Comparison of ENCODE assay signal across 15 cellular contexts in genomic region chr4:55157559-55158277, GRCh38. TPM values are rescaled to one million over a fixed set of nuclear protein-coding genes. Genes with fewer than 3 reads are reported as not detected.
A peak's percentile ranks its signal among the peaks of the same experiment; 100 is the strongest.
DNase-seq lines count a peak whose midpoint lies in the region; ATAC-seq and TF ChIP-seq lines count a peak whose summit lies in the region.
"Had no signal": no experiment of that assay in that cellular context is flagged by ENCODE, and none has a peak within 500 bp of the region (broad histone marks: within the 10 kb centered on the region; RNA-seq: fewer than 3 reads in every experiment).

No MANE protein-coding gene starts in this region.

- H3K36me3 ChIP-seq in GM23338 (ENCODE audit: insufficient read depth) (no peaks in the 10 kb centered on the region), brain microvascular endothelial cell (replicated peaks) (no peaks in the 10 kb centered on the region)
- H3K36me3 ChIP-seq in effector memory CD4-positive, alpha-beta T cell (ENCODE audit: control insufficient read depth, insufficient read depth, low read length), result no peaks in the 10 kb centered on the region

- H3K27me3 ChIP-seq in GM23338 (ENCODE audit: insufficient read depth) (no peaks in the 10 kb centered on the region), brain microvascular endothelial cell (replicated peaks) (no peaks in the 10 kb centered on the region)
- no peaks in the 10 kb centered on the region for H3K27me3 ChIP-seq in effector memory CD4-positive, alpha-beta T cell (replicated peaks; ENCODE audit: control insufficient read depth, insufficient read depth, low read length, poor library complexity, severe bottlenecking)

- H3K4me1 ChIP-seq in GM23338 (ENCODE audit: insufficient read depth), result no peaks in the 10 kb centered on the region; the same call in 1 of the 2 replicates
- no peaks in the 10 kb centered on the region for H3K4me1 ChIP-seq in effector memory CD4-positive, alpha-beta T cell (ENCODE audit: control insufficient read depth, insufficient read depth, low read length, poor library complexity, severe bottlenecking)

- H3K9me3 ChIP-seq in effector memory CD4-positive, alpha-beta T cell (ENCODE audit: control insufficient read depth, low read length), result no peaks in the 10 kb centered on the region

- peak overlapping the region; percentile 92 for H2AFZ ChIP-seq in GM23338

- in situ Hi-C loops in brain microvascular endothelial cell (cut with HindIII; ENCODE audit: low pct_ligation_motif_present, low sequenced_read_pairs), result no loop called here

- H4K20me1 ChIP-seq in GM23338 (replicated peaks; ENCODE audit: insufficient read depth), result no peaks in the 10 kb centered on the region

- H3K36me3 Mint-ChIP-seq in GM23338 (ENCODE audit: low read depth), result no peaks in the 10 kb centered on the region
- H3K36me3 Mint-ChIP-seq in glutamatergic neuron (ENCODE audit: unreplicated experiment), result no peaks in the 10 kb centered on the region
- H3K36me3 Mint-ChIP-seq: CD14-positive monocyte; stimulated activated effector memory CD8-positive, alpha-beta T cell treated with anti-CD3 and anti-CD28 coated beads, Interleukin-12 subunit alpha, Interleukin-12 subunit beta, amount 100 ng/mL, for 72 hours had no signal

- DNase-seq in GM23338 (ENCODE audit: low spot score) (peak; percentile 69), brain microvascular endothelial cell (no peak), glutamatergic neuron (no peak), retina (peak; percentile 55), AG08396 (ENCODE audit: low spot score) (no peak)
- no peak for DNase-seq in effector memory CD4-positive, alpha-beta T cell
- DNase-seq in effector CD4-positive, alpha-beta T cell, result no peak
- DNase-seq: activated CD4-positive, alpha-beta T cell treated with anti-CD3 and anti-CD28 coated beads, Interleukin-2, amount 50 U/mL, for 1 hour; NCI-H774; RPMI8226; stimulated activated CD4-positive, alpha-beta T cell treated with anti-CD3 and anti-CD28 coated beads, Interleukin-4, amount 100 ng/mL, for 1 hour had no signal

- H3K4me3 ChIP-seq in GM23338, result peak overlapping the region; percentile 43
- peak overlapping the region; percentile 50 for H3K4me3 ChIP-seq in brain microvascular endothelial cell (ENCODE audit: low read depth, low read length)
- no peak overlapping the region for H3K4me3 ChIP-seq in effector memory CD4-positive, alpha-beta T cell (ENCODE audit: insufficient read depth, low read depth, low read length, poor library complexity, severe bottlenecking)

- H3K9me2 ChIP-seq in GM23338 (ENCODE audit: insufficient read depth), result peaks cover 5% of the 10 kb centered on the region; the same call in 1 of the 2 replicates

- H3K9me3 Mint-ChIP-seq in GM23338, result no peaks in the 10 kb centered on the region
- H3K9me3 Mint-ChIP-seq in glutamatergic neuron (ENCODE audit: unreplicated experiment), result no peaks in the 10 kb centered on the region
- H3K9me3 Mint-ChIP-seq: T-helper 2 cell treated with Interferon-gamma antibody and Interleukin-4, amounts not matched to agents 5 μg/mL and 100 μg/mL, for 36 hours had no signal

- H3K4me3 Mint-ChIP-seq in GM23338 (no peak overlapping the region; the same call in 2 of the 3 replicates), glutamatergic neuron (ENCODE audit: unreplicated experiment) (peak overlapping the region; percentile 26)
- H3K4me3 Mint-ChIP-seq: stimulated activated effector memory CD8-positive, alpha-beta T cell treated with anti-CD3 and anti-CD28 coated beads, Interleukin-12 subunit alpha, Interleukin-12 subunit beta, amount 100 ng/mL, for 72 hours; T-helper 2 cell treated with Interferon-gamma antibody and Interleukin-4, amounts not matched to agents 5 μg/mL and 100 μg/mL, for 36 hours had no signal

- TF ChIP-seq CTCF in GM23338 (conservative IDR thresholded peaks at IDR 0.05; ENCODE audit: low read depth in 2 of 2), result no peak
- TF ChIP-seq CTCF in brain microvascular endothelial cell (IDR thresholded peaks at IDR 0.05; ENCODE audit: low read depth, low read length, missing control alignments), result no peak
- TF ChIP-seq CTCF in glutamatergic neuron (IDR thresholded peaks at IDR 0.05; ENCODE audit: partially characterized antibody, unreplicated experiment), result no peak

- no peaks in the 10 kb centered on the region for H3K79me2 ChIP-seq in GM23338 (replicated peaks; ENCODE audit: insufficient read depth)

- H3K27me3 Mint-ChIP-seq in GM23338 (ENCODE audit: insufficient read depth, low read depth, poor library complexity), result peaks cover 3% of the 10 kb centered on the region
- H3K27me3 Mint-ChIP-seq in glutamatergic neuron (ENCODE audit: unreplicated experiment), result no peaks in the 10 kb centered on the region

- H3F3A ChIP-seq in GM23338 (replicated peaks; ENCODE audit: low read depth), result no peaks in the 10 kb centered on the region

- H3K27ac Mint-ChIP-seq in GM23338 (no peak overlapping the region), glutamatergic neuron (ENCODE audit: unreplicated experiment) (no peak overlapping the region)
- H3K27ac Mint-ChIP-seq: CD14-positive monocyte; stimulated activated effector memory CD8-positive, alpha-beta T cell treated with anti-CD3 and anti-CD28 coated beads, Interleukin-12 subunit alpha, Interleukin-12 subunit beta, amount 100 ng/mL, for 72 hours; T-helper 2 cell treated with Interferon-gamma antibody and Interleukin-4, amounts not matched to agents 5 μg/mL and 100 μg/mL, for 36 hours had no signal

- H3K4me2 ChIP-seq in GM23338, result peak overlapping the region; percentile 61; the same call in 1 of the 2 replicates

- ATAC-seq in GM23338 (peak; percentile 95), HG02623 (IDR thresholded peaks at IDR 0.05; ENCODE audit: unreplicated experiment) (no peak)
- ATAC-seq: stimulated activated effector memory CD8-positive, alpha-beta T cell treated with anti-CD3 and anti-CD28 coated beads, Interleukin-12 subunit alpha, Interleukin-12 subunit beta, amount 100 ng/mL, for 72 hours had no signal

- H3K4me1 Mint-ChIP-seq in GM23338 (no peaks in the 10 kb centered on the region; the same call in 2 of the 3 replicates), glutamatergic neuron (ENCODE audit: low read depth, unreplicated experiment) (no peaks in the 10 kb centered on the region)
- H3K4me1 Mint-ChIP-seq: stimulated activated effector memory CD8-positive, alpha-beta T cell treated with anti-CD3 and anti-CD28 coated beads, Interleukin-12 subunit alpha, Interleukin-12 subunit beta, amount 100 ng/mL, for 72 hours had no signal

- H3K27ac ChIP-seq in GM23338 (ENCODE audit: low read depth) (no peak overlapping the region), brain microvascular endothelial cell (no peak overlapping the region)
- H3K27ac ChIP-seq in effector memory CD4-positive, alpha-beta T cell (ENCODE audit: insufficient read depth, low read length, poor library complexity, severe bottlenecking), result no peak overlapping the region

TF ChIP-seq in GM23338, 12 proteins besides CTCF, POLR2A, EP300 and RAD21:
- TF ChIP-seq STAT1 (IDR thresholded peaks at IDR 0.05; ENCODE audit: unreplicated experiment), result no peak
TF ChIP-seq in GM23338: peak in this region for 0.

RNA-seq across cellular contexts. Expression of gene KDR, which starts 32.3 kb away (rescaled TPM):
- 102 and 109 TPM in 2 replicates for total RNA-seq in GM23338 (2014; rRNA removed; shearing (Covaris generic))
- 25.9 and 27.9 TPM in 2 replicates for polyA plus RNA-seq in GM23338 (2016; fragmentation: Nextera tagmentation; extraction: Ambion mirVana)
- 2.0 TPM for total RNA-seq in glutamatergic neuron (ENCODE audit: unreplicated experiment)
- polyA plus RNA-seq: CD14-positive monocyte had no signal

Comparison
In these comparisons a context has a peak if more than half of its experiments do, and no peak if none do; other contexts are left out.
1. DNase-seq: peak in GM23338 (single experiment) and retina (single experiment); none in brain microvascular endothelial cell (single experiment), glutamatergic neuron (single experiment), effector memory CD4-positive, alpha-beta T cell (0 of 3), AG08396 (single experiment) and effector CD4-positive, alpha-beta T cell (single experiment).
2. RNA of gene KDR, which starts 32.3 kb away (total RNA-seq): 102 to 109 TPM in GM23338; 2.0 TPM in glutamatergic neuron (single experiment); every median in the first group is over 10 times any median in the second.